Comparison of ENCODE assay signal across 13 cellular contexts in the genomic region with DNA sequence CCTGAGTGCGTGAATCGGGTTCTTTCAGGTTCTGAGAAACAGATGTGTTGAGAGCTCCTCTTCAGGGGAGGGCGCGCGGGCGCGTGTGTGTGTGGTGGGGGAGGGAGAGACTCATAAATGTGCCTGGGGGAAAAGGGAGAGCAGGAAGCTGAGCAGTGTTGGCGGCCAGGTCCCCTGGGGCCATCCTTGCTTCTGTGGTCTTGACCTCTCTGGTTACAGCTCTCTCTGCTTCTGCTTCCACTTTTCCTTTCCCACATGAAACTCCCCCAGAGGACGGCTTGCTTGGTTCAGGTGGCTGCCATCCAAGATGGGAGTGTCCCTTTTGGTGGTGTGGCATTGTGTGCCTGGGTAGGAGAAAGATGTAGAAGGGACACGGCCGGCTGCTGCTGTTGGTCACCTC. TPM values are rescaled to one million over a fixed set of nuclear protein-coding genes. Genes with fewer than 3 reads are reported as not detected.
A peak's percentile ranks its signal among the peaks of the same experiment; 100 is the strongest.
DNase-seq lines count a peak whose midpoint lies in the region; ATAC-seq lines count a peak whose summit lies in the region.
"Had no signal": no experiment of that assay in that cellular context is flagged by ENCODE, and none has a peak within 500 bp of the region (broad histone marks: within the 10 kb centered on the region; RNA-seq: fewer than 3 reads in every experiment).

No MANE protein-coding gene starts in this region.

- intact Hi-C loops in dendritic cell treated with granulocyte-macrophage colony-stimulating factor and Interleukin-4, amounts not matched to agents 40 ng/mL and 50 ng/mL, for 4 days (cut with micrococcal nuclease), result no loop called here

- CTCF ChIA-PET in activated naive CD4-positive, alpha-beta T cell treated with anti-CD3 and anti-CD28 coated beads, Interleukin-2, amount 10 ng/mL, durations not matched to agents 7 days and 5 days (lab: Charles Lee), result interaction anchor here (2.5 to 30.9 kb wide), 2 partner anchors 8 to 47 kb away, joined by 8 to 637 read pairs; no protein-coding TSS in a partner anchor

- peaks cover 4% of the 10 kb centered on the region for H3K27me3 Mint-ChIP-seq in activated naive CD4-positive, alpha-beta T cell treated with anti-CD3 and anti-CD28 coated beads, Interleukin-2, amount 10 ng/mL, durations not matched to agents 7 days and 5 days
- H3K27me3 Mint-ChIP-seq in dendritic cell treated with granulocyte-macrophage colony-stimulating factor and Interleukin-4, amounts not matched to agents 40 ng/mL and 50 ng/mL, for 4 days, result no peaks in the 10 kb centered on the region
- H3K27me3 Mint-ChIP-seq: CD8-positive, alpha-beta memory T cell had no signal

- DNase-seq in activated naive CD4-positive, alpha-beta T cell treated with anti-CD3 and anti-CD28 coated beads, Interleukin-2, amount 10 ng/mL, durations not matched to agents 7 days and 5 days, result no peak
- no peak for DNase-seq in activated naive CD4-positive, alpha-beta T cell treated with anti-CD3 and anti-CD28 coated beads, Interleukin-2, amount 50 U/mL, for 72 hours (ENCODE audit: low spot score in 2 of 2)
- peak; percentile 17 for DNase-seq in NCI-H345 (lab: John Stamatoyannopoulos, UW)
- peak; percentile 75 for DNase-seq in stromal cell of bone marrow (ENCODE audit: low read depth)
- DNase-seq in D341Med (ENCODE audit: low spot score), result no peak
- DNase-seq in globus pallidus (ENCODE audit: low spot score), result no peak
- DNase-seq: CD8-positive, alpha-beta memory T cell; foreskin keratinocyte; NCI-H446; occipital lobe; stimulated activated naive CD4-positive, alpha-beta T cell treated with Interleukin-2 at 50 U/mL for 16 hours had no signal

- H3K27ac Mint-ChIP-seq in activated naive CD4-positive, alpha-beta T cell treated with anti-CD3 and anti-CD28 coated beads, Interleukin-2, amount 10 ng/mL, durations not matched to agents 7 days and 5 days, result peak overlapping the region; percentile 22
- H3K27ac Mint-ChIP-seq in activated naive CD4-positive, alpha-beta T cell treated with anti-CD3 and anti-CD28 coated beads, Interleukin-2, amount 50 U/mL, for 72 hours, result peak overlapping the region in 1 of 2 donors; percentile 75
- H3K27ac Mint-ChIP-seq in dendritic cell treated with granulocyte-macrophage colony-stimulating factor and Interleukin-4, amounts not matched to agents 40 ng/mL and 50 ng/mL, for 4 days, result peak overlapping the region; percentile 25

- H3K9me3 Mint-ChIP-seq in activated naive CD4-positive, alpha-beta T cell treated with anti-CD3 and anti-CD28 coated beads, Interleukin-2, amount 10 ng/mL, durations not matched to agents 7 days and 5 days, result no peaks in the 10 kb centered on the region
- no peaks in the 10 kb centered on the region for H3K9me3 Mint-ChIP-seq in activated naive CD4-positive, alpha-beta T cell treated with anti-CD3 and anti-CD28 coated beads, Interleukin-2, amount 50 U/mL, for 72 hours
- no peaks in the 10 kb centered on the region for H3K9me3 Mint-ChIP-seq in dendritic cell treated with granulocyte-macrophage colony-stimulating factor and Interleukin-4, amounts not matched to agents 40 ng/mL and 50 ng/mL, for 4 days
- H3K9me3 Mint-ChIP-seq: CD8-positive, alpha-beta memory T cell had no signal

- ATAC-seq in activated naive CD4-positive, alpha-beta T cell treated with anti-CD3 and anti-CD28 coated beads, Interleukin-2, amount 50 U/mL, for 72 hours, result no peak
- no peak for ATAC-seq in GM18861 (IDR thresholded peaks at IDR 0.05; ENCODE audit: unreplicated experiment)
- ATAC-seq: foreskin keratinocyte had no signal

- peaks cover 46% of the 10 kb centered on the region for H3K4me1 Mint-ChIP-seq in activated naive CD4-positive, alpha-beta T cell treated with anti-CD3 and anti-CD28 coated beads, Interleukin-2, amount 10 ng/mL, durations not matched to agents 7 days and 5 days
- H3K4me1 Mint-ChIP-seq in dendritic cell treated with granulocyte-macrophage colony-stimulating factor and Interleukin-4, amounts not matched to agents 40 ng/mL and 50 ng/mL, for 4 days (ENCODE audit: low read depth), result peaks cover 46% of the 10 kb centered on the region

- H3K4me3 Mint-ChIP-seq in activated naive CD4-positive, alpha-beta T cell treated with anti-CD3 and anti-CD28 coated beads, Interleukin-2, amount 10 ng/mL, durations not matched to agents 7 days and 5 days, result no peak overlapping the region
- no peak overlapping the region for H3K4me3 Mint-ChIP-seq in dendritic cell treated with granulocyte-macrophage colony-stimulating factor and Interleukin-4, amounts not matched to agents 40 ng/mL and 50 ng/mL, for 4 days

- H3K36me3 Mint-ChIP-seq in activated naive CD4-positive, alpha-beta T cell treated with anti-CD3 and anti-CD28 coated beads, Interleukin-2, amount 10 ng/mL, durations not matched to agents 7 days and 5 days, result peaks cover 46% of the 10 kb centered on the region
- H3K36me3 Mint-ChIP-seq in activated naive CD4-positive, alpha-beta T cell treated with anti-CD3 and anti-CD28 coated beads, Interleukin-2, amount 50 U/mL, for 72 hours, result peaks cover 27 to 32% of the 10 kb centered on the region in 2 donors
- H3K36me3 Mint-ChIP-seq in dendritic cell treated with granulocyte-macrophage colony-stimulating factor and Interleukin-4, amounts not matched to agents 40 ng/mL and 50 ng/mL, for 4 days (ENCODE audit: low read depth), result peaks cover 77% of the 10 kb centered on the region

RNA-seq across cellular contexts. Expression of a gene that starts 4.2 kb away (rescaled TPM):
- total RNA-seq in activated naive CD4-positive, alpha-beta T cell treated with anti-CD3 and anti-CD28 coated beads, Interleukin-2, amount 50 U/mL, for 72 hours, result 10 to 100 TPM; 28.5 to 46.8 TPM

RNA-seq across cellular contexts. Expression of a gene that starts 5.5 kb away (rescaled TPM):
- not detected for total RNA-seq in activated naive CD4-positive, alpha-beta T cell treated with anti-CD3 and anti-CD28 coated beads, Interleukin-2, amount 50 U/mL, for 72 hours
- total RNA-seq: CD8-positive, alpha-beta memory T cell; foreskin keratinocyte; occipital lobe had no signal

RNA-seq across cellular contexts. Expression of a gene that starts 22.8 kb away (rescaled TPM):
- 10 to 100 TPM; 29.8 to 76.0 TPM for total RNA-seq in activated naive CD4-positive, alpha-beta T cell treated with anti-CD3 and anti-CD28 coated beads, Interleukin-2, amount 50 U/mL, for 72 hours

Comparison
In these comparisons a context has a peak if more than half of its experiments do, and no peak if none do; other contexts are left out.
1. DNase-seq: peak in NCI-H345 (single experiment) and stromal cell of bone marrow (single experiment); none in activated naive CD4-positive, alpha-beta T cell treated with anti-CD3 and anti-CD28 coated beads, Interleukin-2, amount 10 ng/mL, durations not matched to agents 7 days and 5 days (single experiment), activated naive CD4-positive, alpha-beta T cell treated with anti-CD3 and anti-CD28 coated beads, Interleukin-2, amount 50 U/mL, for 72 hours (0 of 2), D341Med (single experiment) and globus pallidus (single experiment).